8 cellular contexts compared by ENCODE assay signal in genomic region chr9:22447607-22448305, GRCh38. TPM values are rescaled to one million over a fixed set of nuclear protein-coding genes. Genes with fewer than 3 reads are reported as not detected.
DNase-seq lines count a peak whose midpoint lies in the region; TF ChIP-seq lines count a peak whose summit lies in the region.

No MANE protein-coding gene starts in this region.

- peaks cover 7% of the 10 kb centered on the region for H3K4me1 Mint-ChIP-seq in Calu3 (ENCODE audit: low read depth, unreplicated experiment)
- peaks cover 4% of the 10 kb centered on the region for H3K4me1 Mint-ChIP-seq in activated naive CD4-positive, alpha-beta T cell treated with anti-CD3 and anti-CD28 coated beads, Interleukin-2, amount 10 ng/mL, durations not matched to agents 7 days and 5 days

- intact Hi-C loops in Calu3 (cut with micrococcal nuclease; ENCODE audit: unreplicated experiment) = loop anchor here (5.0 kb wide), 1 partner anchor 460 kb away; no protein-coding TSS in a partner anchor
- intact Hi-C loops in left ventricle myocardium inferior (cut with micrococcal nuclease) = no loop called here

- H3K4me1 ChIP-seq in Peyer's patch (peaks cover 0 to 11% (median 0%) of the 10 kb centered on the region in 4 donors), left ventricle myocardium inferior (peaks cover 22% of the 10 kb centered on the region), trophoblast cell (ENCODE audit: control insufficient read depth in 1 of 2, insufficient read depth in 2 of 2, low read length in 2 of 2) (peaks cover 0 to 4% of the 10 kb centered on the region in 2 experiments)

- peak overlapping the region; percentile 31 to 84 (median 60) for H3K4me3 ChIP-seq in Peyer's patch
- H3K4me3 ChIP-seq in left ventricle myocardium inferior = peak overlapping the region; percentile 81
- H3K4me3 ChIP-seq in trophoblast cell (ENCODE audit: low read depth, low read length) = peak overlapping the region; percentile 74

- no CpG with 5 or more reads among the region's 17 CpGs for WGBS in trophoblast cell (ENCODE audit: extremely low coverage, insufficient coverage, insufficient read length)

- no peak overlapping the region for H2BK120ac ChIP-seq in trophoblast cell (ENCODE audit: insufficient read depth, low read length, poor library complexity)

- peak overlapping the region; percentile 18 to 83 (median 65) for H3K27ac ChIP-seq in Peyer's patch
- H3K27ac ChIP-seq in left ventricle myocardium inferior (replicated peaks) = peak overlapping the region; percentile 92
- H3K27ac ChIP-seq in trophoblast cell (ENCODE audit: low read depth, low read length) = peak overlapping the region; percentile 24

- H3K4me3 Mint-ChIP-seq in Calu3 (ENCODE audit: low read depth, unreplicated experiment) = peak overlapping the region; percentile 77
- H3K4me3 Mint-ChIP-seq in activated naive CD4-positive, alpha-beta T cell treated with anti-CD3 and anti-CD28 coated beads, Interleukin-2, amount 10 ng/mL, durations not matched to agents 7 days and 5 days = no peak overlapping the region

- BruUV-seq in Calu3 (replicated peaks; lab: Mats Ljungman, UMichigan) = TSS peak; percentile 31

- peaks cover 3% of the 10 kb centered on the region for H3K79me2 ChIP-seq in trophoblast cell (ENCODE audit: control insufficient read depth, insufficient read depth, low read length, poor library complexity)

- peak overlapping the region; percentile 43 for H2BK5ac ChIP-seq in trophoblast cell (ENCODE audit: low read depth, low read length, poor library complexity)

- H3K36me3 Mint-ChIP-seq in Calu3 (ENCODE audit: insufficient read depth, unreplicated experiment) = peaks cover 28% of the 10 kb centered on the region
- H3K36me3 Mint-ChIP-seq in activated naive CD4-positive, alpha-beta T cell treated with anti-CD3 and anti-CD28 coated beads, Interleukin-2, amount 10 ng/mL, durations not matched to agents 7 days and 5 days = no peaks in the 10 kb centered on the region

- no peaks in the 10 kb centered on the region for H3K27me3 ChIP-seq in Peyer's patch
- peaks cover 57% of the 10 kb centered on the region for H3K27me3 ChIP-seq in left ventricle myocardium inferior (ENCODE audit: low read depth)
- no peaks in the 10 kb centered on the region for H3K27me3 ChIP-seq in trophoblast cell (ENCODE audit: insufficient read depth, low read length)

- H3K23ac ChIP-seq in trophoblast cell (ENCODE audit: low read length) = no peak overlapping the region

- H3K4ac ChIP-seq in trophoblast cell (ENCODE audit: low read depth, low read length) = no peak overlapping the region

- no peak overlapping the region for H3K18ac ChIP-seq in trophoblast cell (ENCODE audit: low read length)

- peak overlapping the region; percentile 64 for H3K27ac Mint-ChIP-seq in Calu3 (ENCODE audit: unreplicated experiment)
- H3K27ac Mint-ChIP-seq in activated naive CD4-positive, alpha-beta T cell treated with anti-CD3 and anti-CD28 coated beads, Interleukin-2, amount 10 ng/mL, durations not matched to agents 7 days and 5 days = no peak overlapping the region

- H2AFZ ChIP-seq in trophoblast cell (ENCODE audit: insufficient read depth, low read length, poor library complexity) = peak overlapping the region; percentile 85

- H3K36me3 ChIP-seq in Peyer's patch (no peaks in the 10 kb centered on the region), left ventricle myocardium inferior (no peaks in the 10 kb centered on the region), trophoblast cell (ENCODE audit: control insufficient read depth in 1 of 2, insufficient read depth in 2 of 2, low read length in 2 of 2) (no peaks in the 10 kb centered on the region)

- H2AK5ac ChIP-seq in trophoblast cell (ENCODE audit: low read length) = no peak overlapping the region

- peak overlapping the region; percentile 95 for H3K4me2 ChIP-seq in trophoblast cell (ENCODE audit: low read length)

- peak overlapping the region; percentile 48 for H4K91ac ChIP-seq in trophoblast cell (ENCODE audit: low read depth, low read length)

- H3K27me3 Mint-ChIP-seq in Calu3 (ENCODE audit: unreplicated experiment) = no peaks in the 10 kb centered on the region
- peaks cover 40% of the 10 kb centered on the region for H3K27me3 Mint-ChIP-seq in activated naive CD4-positive, alpha-beta T cell treated with anti-CD3 and anti-CD28 coated beads, Interleukin-2, amount 10 ng/mL, durations not matched to agents 7 days and 5 days

- no peaks in the 10 kb centered on the region for H3K9me3 ChIP-seq in Peyer's patch
- no peaks in the 10 kb centered on the region for H3K9me3 ChIP-seq in left ventricle myocardium inferior (replicated peaks)
- no peaks in the 10 kb centered on the region for H3K9me3 ChIP-seq in trophoblast cell (ENCODE audit: insufficient read depth, low read depth, low read length)

- no peak for TF ChIP-seq CTCF in Calu3 (IDR thresholded peaks at IDR 0.05; ENCODE audit: unreplicated experiment)
- no peak for TF ChIP-seq CTCF in Peyer's patch (IDR thresholded peaks at IDR 0.05)
- no peak for TF ChIP-seq CTCF in left ventricle myocardium inferior (IDR thresholded peaks at IDR 0.05; ENCODE audit: borderline replicate concordance)

- H4K8ac ChIP-seq in trophoblast cell (ENCODE audit: low read depth, low read length) = peak overlapping the region; percentile 72

- CTCF ChIA-PET in Calu3 (lab: Charles Lee) = interaction anchor here (1.7 kb wide), 1 partner anchor 141 kb away, joined by 6 read pairs; no protein-coding TSS in a partner anchor
- CTCF ChIA-PET in activated naive CD4-positive, alpha-beta T cell treated with anti-CD3 and anti-CD28 coated beads, Interleukin-2, amount 10 ng/mL, durations not matched to agents 7 days and 5 days (lab: Charles Lee) = interaction anchor here (1.0 to 1.7 kb wide), 2 partner anchors 141 to 635 kb away, joined by 3 to 4 read pairs; no protein-coding TSS in a partner anchor

- H3K9me3 Mint-ChIP-seq in Calu3 (ENCODE audit: low read depth, unreplicated experiment) = no peaks in the 10 kb centered on the region
- no peaks in the 10 kb centered on the region for H3K9me3 Mint-ChIP-seq in activated naive CD4-positive, alpha-beta T cell treated with anti-CD3 and anti-CD28 coated beads, Interleukin-2, amount 10 ng/mL, durations not matched to agents 7 days and 5 days

- peaks cover 8% of the 10 kb centered on the region for H3K79me1 ChIP-seq in trophoblast cell (ENCODE audit: low read length)

- DNase-seq in Calu3 (peak; percentile 14), Peyer's patch (no peak), left ventricle myocardium inferior (no peak), trophoblast cell (no peak), SHP77 treated with DMSO at 0.1 percent for 48 hours (lab: John Stamatoyannopoulos, UW) (no peak), T-helper 2 cell (no peak), DMS114 treated with DMSO at 0.1 percent for 48 hours (lab: John Stamatoyannopoulos, UW; ENCODE audit: unreplicated experiment) (no peak)
- DNase-seq in activated naive CD4-positive, alpha-beta T cell treated with anti-CD3 and anti-CD28 coated beads, Interleukin-2, amount 10 ng/mL, durations not matched to agents 7 days and 5 days = no peak

- H2BK12ac ChIP-seq in trophoblast cell (ENCODE audit: low read length) = no peak overlapping the region

- no peak for TF ChIP-seq POLR2A in Peyer's patch (IDR thresholded peaks at IDR 0.05)

- no peak overlapping the region for H3K14ac ChIP-seq in trophoblast cell (ENCODE audit: low read length)

- peak overlapping the region; percentile 64 for H3K9ac ChIP-seq in trophoblast cell (ENCODE audit: low read length)

- H4K12ac ChIP-seq in trophoblast cell (ENCODE audit: low read depth, low read length) = peak overlapping the region; percentile 4

RNA-seq across cellular contexts. Expression of gene DMRTA1, which starts 1.1 kb away (rescaled TPM):
- total RNA-seq in Calu3 (2022) = 2.8 and 2.9 TPM in 2 replicates
- total RNA-seq in Peyer's patch = 1 to 10 TPM in 1 of 4 donors, under 1 TPM in 3; 0.70 to 2.3 (median 0.88) TPM
- 0.77 TPM for total RNA-seq in left ventricle myocardium inferior
- polyA plus RNA-seq in trophoblast cell (2013) = 1.00 and 1.1 TPM in 2 replicates

Comparison
In these comparisons a context has a peak if more than half of its experiments do, and no peak if none do; other contexts are left out.
1. H3K27ac ChIP-seq: peak in every context shown above with its lines; median percentile 92 in left ventricle myocardium inferior; 65 in Peyer's patch; 24 in trophoblast cell.